ENCODE assay signal across 12 cellular contexts in genomic region chr2:181070119-181070833, GRCh38.
A peak's percentile ranks its signal among the peaks of the same experiment; 100 is the strongest.
DNase-seq lines count a peak whose midpoint lies in the region; ATAC-seq and TF ChIP-seq lines count a peak whose summit lies in the region.
"Had no signal": no experiment of that assay in that cellular context is flagged by ENCODE, and none has a peak within 500 bp of the region (broad histone marks: within the 10 kb centered on the region; RNA-seq: fewer than 3 reads in every experiment).

No MANE protein-coding gene starts in this region.

- H3K27ac ChIP-seq in brain microvascular endothelial cell = no peak overlapping the region
- H3K27ac ChIP-seq in left lung = no peak overlapping the region

- DNase-seq in Caki2 (ENCODE audit: low read depth) (peak; percentile 72), LHCN-M2 (ENCODE audit: low read depth) (peak; percentile 67), brain microvascular endothelial cell (peak; percentile 38), left lung (no peak), SIG-M5 treated with dmso at 0.1 percent for 504 hours (lab: John Stamatoyannopoulos, UW; ENCODE audit: unreplicated experiment) (no peak), cardiac septum (ENCODE audit: low spot score) (no peak)
- DNase-seq: activated T-cell treated with anti-CD3 and anti-CD28 coated beads, Interleukin-2, amount 50 U/mL, for 24 hours; H7; head of caudate nucleus; T-helper 9 cell had no signal

- ATAC-seq in left lung (peak; percentile 76), GM18517 (IDR thresholded peaks at IDR 0.05; ENCODE audit: unreplicated experiment) (no peak), GM18858 (IDR thresholded peaks at IDR 0.05; ENCODE audit: unreplicated experiment) (no peak)

- H3K27me3 ChIP-seq in brain microvascular endothelial cell (replicated peaks) (no peaks in the 10 kb centered on the region), left lung (no peaks in the 10 kb centered on the region)

- no peak for TF ChIP-seq CTCF in brain microvascular endothelial cell (IDR thresholded peaks at IDR 0.05; ENCODE audit: low read depth, low read length, missing control alignments)
- TF ChIP-seq CTCF in left lung (IDR thresholded peaks at IDR 0.05) = no peak

- in situ Hi-C loops in Caki2 (cut with HindIII; ENCODE audit: low pct_unique_long_range_greater_than_20kb, low sequenced_read_pairs) = no loop called here
- in situ Hi-C loops in brain microvascular endothelial cell (cut with HindIII; ENCODE audit: low pct_ligation_motif_present, low sequenced_read_pairs) = no loop called here

- intact Hi-C loops in left lung (cut with DNase I) = loop anchor here in 1 of 2 donors (10.0 kb wide), 1 partner anchor 645 kb away; no protein-coding TSS in a partner anchor
- intact Hi-C loops in cardiac septum (cut with DNase I) = loop anchor here (10.0 kb wide), 1 partner anchor 645 kb away; no protein-coding TSS in a partner anchor

- peaks cover 0 to 8% of the 10 kb centered on the region in 2 donors for H3K4me1 ChIP-seq in left lung

- H3K4me3 ChIP-seq in brain microvascular endothelial cell (ENCODE audit: low read depth, low read length) (no peak overlapping the region), left lung (no peak overlapping the region)

- H3K36me3 ChIP-seq in brain microvascular endothelial cell (replicated peaks) (no peaks in the 10 kb centered on the region), left lung (no peaks in the 10 kb centered on the region)

- H3K9me3 ChIP-seq in left lung = no peaks in the 10 kb centered on the region

Comparison
In these comparisons a context has a peak if more than half of its experiments do, and no peak if none do; other contexts are left out.
1. DNase-seq: peak in Caki2 (single experiment), LHCN-M2 (single experiment) and brain microvascular endothelial cell (single experiment); none in left lung (0 of 2), SIG-M5 treated with dmso at 0.1 percent for 504 hours (single experiment) and cardiac septum (single experiment).